ENCODE assay signal across 10 cellular contexts in genomic region chr16:67663151-67663876, GRCh38. TPM values are rescaled to one million over a fixed set of nuclear protein-coding genes. Genes with fewer than 3 reads are reported as not detected.
DNase-seq lines count a peak whose midpoint lies in the region; ATAC-seq and TF ChIP-seq lines count a peak whose summit lies in the region.
"Had no signal": no experiment of that assay in that cellular context is flagged by ENCODE, and none has a peak within 500 bp of the region (broad histone marks: within the 10 kb centered on the region; RNA-seq: fewer than 3 reads in every experiment).

No MANE protein-coding gene starts in this region.

- H4K8ac ChIP-seq in mesendoderm (ENCODE audit: low read depth, low read length) = no peak overlapping the region

- peaks cover 9% of the 10 kb centered on the region for H3K36me3 Mint-ChIP-seq in activated naive CD8-positive, alpha-beta T cell treated with anti-CD3 and anti-CD28 coated beads, Interleukin-2, amount 50 U/mL, for 24 hours (ENCODE audit: low read depth)

- no peak overlapping the region for H3K27ac ChIP-seq in mesendoderm (ENCODE audit: low read depth, low read length)

- peaks cover 35% of the 10 kb centered on the region for H3K4me1 Mint-ChIP-seq in activated naive CD8-positive, alpha-beta T cell treated with anti-CD3 and anti-CD28 coated beads, Interleukin-2, amount 50 U/mL, for 24 hours

- H3K56ac ChIP-seq in mesendoderm (ENCODE audit: low read length) = no peak overlapping the region

- no peak overlapping the region for H3K4me3 ChIP-seq in mesendoderm (ENCODE audit: low read length)
- H3K4me3 ChIP-seq: HAP-1 had no signal

- H3K4me3 Mint-ChIP-seq in activated naive CD8-positive, alpha-beta T cell treated with anti-CD3 and anti-CD28 coated beads, Interleukin-2, amount 50 U/mL, for 24 hours = peak overlapping the region; percentile 36

- no peaks in the 10 kb centered on the region for H3K36me3 ChIP-seq in mesendoderm (ENCODE audit: control insufficient read depth, insufficient read depth, low read length)

- H3K4ac ChIP-seq in mesendoderm (ENCODE audit: low read depth, low read length) = no peak overlapping the region

- peak; percentile 21 to 27 for DNase-seq in SHP77 (lab: John Stamatoyannopoulos, UW)
- DNase-seq in SHP77 treated with DMSO at 0.1 percent for 48 hours (lab: John Stamatoyannopoulos, UW) = no peak
- DNase-seq in activated naive CD8-positive, alpha-beta T cell treated with anti-CD3 and anti-CD28 coated beads, Interleukin-2, amount 50 U/mL, for 24 hours = peak; percentile 57
- peak; percentile 64 for DNase-seq in mesendoderm
- DNase-seq: NCI-H526 treated with DMSO at 0.1 percent for 48 hours had no signal

- WGBS in mesendoderm (ENCODE audit: extremely low coverage, insufficient coverage, low lambda C conversion rate) = no CpG with 5 or more reads among the region's 25 CpGs

- no peaks in the 10 kb centered on the region for H3K9me3 Mint-ChIP-seq in activated naive CD8-positive, alpha-beta T cell treated with anti-CD3 and anti-CD28 coated beads, Interleukin-2, amount 50 U/mL, for 24 hours

- H2BK120ac ChIP-seq in mesendoderm (ENCODE audit: low read depth, low read length) = no peak overlapping the region

- peaks cover 4% of the 10 kb centered on the region for H3K79me1 ChIP-seq in mesendoderm (ENCODE audit: low read length)

- peak; percentile 45 for TF ChIP-seq RAD21 in Ishikawa (IDR thresholded peaks at IDR 0.05; ENCODE audit: low read depth)

- H3K79me2 ChIP-seq in mesendoderm (ENCODE audit: control insufficient read depth, insufficient read depth, low read length) = peaks cover 2% of the 10 kb centered on the region

- H3K4me1 ChIP-seq in mesendoderm (ENCODE audit: control insufficient read depth, low read depth, low read length) = peaks cover 2% of the 10 kb centered on the region

- no peak for TF ChIP-seq EP300 in Ishikawa (IDR thresholded peaks at IDR 0.05; ENCODE audit: borderline replicate concordance)

- H3K4me2 ChIP-seq in mesendoderm (ENCODE audit: low read length) = no peak overlapping the region

- no peak overlapping the region for H2AK5ac ChIP-seq in mesendoderm (ENCODE audit: low read length)

- H3K27me3 Mint-ChIP-seq in activated naive CD8-positive, alpha-beta T cell treated with anti-CD3 and anti-CD28 coated beads, Interleukin-2, amount 50 U/mL, for 24 hours = no peaks in the 10 kb centered on the region

- H3K18ac ChIP-seq in mesendoderm (ENCODE audit: low read length) = no peak overlapping the region

- H2BK15ac ChIP-seq in mesendoderm (replicated peaks; ENCODE audit: low read depth) = no peak overlapping the region

- no peak overlapping the region for H3K23ac ChIP-seq in mesendoderm (ENCODE audit: low read length)

- no peak overlapping the region for H2BK5ac ChIP-seq in mesendoderm (ENCODE audit: low read length)

- H3K27me3 ChIP-seq in mesendoderm (ENCODE audit: insufficient read depth, low read length, poor library complexity) = no peaks in the 10 kb centered on the region

- no peak for ATAC-seq in activated naive CD8-positive, alpha-beta T cell treated with anti-CD3 and anti-CD28 coated beads, Interleukin-2, amount 50 U/mL, for 24 hours
- ATAC-seq in HG03135 (IDR thresholded peaks at IDR 0.05; ENCODE audit: unreplicated experiment) (no peak), GM21528 (IDR thresholded peaks at IDR 0.05; ENCODE audit: low FRiP score, unreplicated experiment) (no peak), HG02678 (IDR thresholded peaks at IDR 0.05; ENCODE audit: unreplicated experiment) (no peak)

- H3K9ac ChIP-seq in mesendoderm (ENCODE audit: low read length) = no peak overlapping the region

- H3K27ac Mint-ChIP-seq in activated naive CD8-positive, alpha-beta T cell treated with anti-CD3 and anti-CD28 coated beads, Interleukin-2, amount 50 U/mL, for 24 hours = no peak overlapping the region

- no peak overlapping the region for H4K5ac ChIP-seq in mesendoderm (ENCODE audit: low read length)

TF ChIP-seq in Ishikawa, 13 proteins besides CTCF, POLR2A, EP300 and RAD21:
- no peak for TF ChIP-seq YY1 (IDR thresholded peaks at IDR 0.05; ENCODE audit: low read depth)
- TF ChIP-seq USF1 (IDR thresholded peaks at IDR 0.05) = no peak
- no peak for TF ChIP-seq REST (IDR thresholded peaks at IDR 0.05; ENCODE audit: low read depth)
- no peak for TF ChIP-seq EGR1 (IDR thresholded peaks at IDR 0.05)
- TF ChIP-seq TCF12 (IDR thresholded peaks at IDR 0.05; ENCODE audit: low read depth) = no peak
- no peak for TF ChIP-seq NFIC (IDR thresholded peaks at IDR 0.05)
- TF ChIP-seq CREB1 (IDR thresholded peaks at IDR 0.05; ENCODE audit: low read depth) = no peak
- TF ChIP-seq FOXM1 (IDR thresholded peaks at IDR 0.05; ENCODE audit: borderline replicate concordance, low read depth) = no peak
- no peak for TF ChIP-seq ZBTB7A (IDR thresholded peaks at IDR 0.05; ENCODE audit: low read depth)
- TF ChIP-seq TEAD4 (IDR thresholded peaks at IDR 0.05) = no peak
- TF ChIP-seq CEBPB (IDR thresholded peaks at IDR 0.05) = no peak
- no peak for TF ChIP-seq TAF1 (IDR thresholded peaks at IDR 0.05; ENCODE audit: low read depth)
- TF ChIP-seq MAX (IDR thresholded peaks at IDR 0.05) = no peak

RNA-seq across cellular contexts. Expression of gene PARD6A, which starts 2.6 kb away (rescaled TPM):
- polyA plus RNA-seq in mesendoderm (2013, experiment 1 of 2) = 3.1 TPM
- 3.3 TPM for polyA plus RNA-seq in mesendoderm (2013, experiment 2 of 2)

RNA-seq across cellular contexts. Expression of gene ENKD1, which starts 3.2 kb away (rescaled TPM):
- polyA plus RNA-seq in mesendoderm (2013, experiment 1 of 2) = 4.8 TPM
- 5.1 TPM for polyA plus RNA-seq in mesendoderm (2013, experiment 2 of 2)

RNA-seq across cellular contexts. Expression of gene ACD, which starts 3.3 kb away (rescaled TPM):
- 30.8 TPM for polyA plus RNA-seq in mesendoderm (2013, experiment 1 of 2)
- polyA plus RNA-seq in mesendoderm (2013, experiment 2 of 2) = 33.8 TPM

RNA-seq across cellular contexts. Expression of gene C16orf86, which starts 3.3 kb away (rescaled TPM):
- 0.49 TPM for polyA plus RNA-seq in mesendoderm (2013, experiment 1 of 2)
- 0.29 TPM for polyA plus RNA-seq in mesendoderm (2013, experiment 2 of 2)

RNA-seq across cellular contexts. Expression of gene CARMIL2, which starts 18.4 kb away (rescaled TPM):
- polyA plus RNA-seq in mesendoderm (2013, experiment 1 of 2) = 13.9 TPM
- 13.9 TPM for polyA plus RNA-seq in mesendoderm (2013, experiment 2 of 2)
